In genomic region chr4:10659251-10659650, GRCh38 we compare ENCODE assay signal across 25 cellular contexts. TPM values are rescaled to one million over a fixed set of nuclear protein-coding genes. Genes with fewer than 3 reads are reported as not detected.
"Had no signal": no experiment of that assay in that cellular context is flagged by ENCODE, and none has a peak within 500 bp of the region (broad histone marks: within the 10 kb centered on the region; RNA-seq: fewer than 3 reads in every experiment).

No MANE protein-coding gene starts in this region.

- DNase-seq: IMR-90, Kasumi-1, MM.1S, NCI-H1092 treated with DMSO at 0.1 percent for 48 hours, NCI-H1436, NCI-H1694 treated with DMSO at 0.1 percent for 48 hours, NCI-H1930, NCI-H2171 treated with DMSO at 0.1 percent for 48 hours, NCI-H345, NCI-H446 treated with DMSO at 0.1 percent for 48 hours, NCI-H510A treated with DMSO at 0.1 percent for 48 hours, NCI-H526, NCI-H774, PC-3, SHP77 treated with DMSO at 0.1 percent for 48 hours, SJCRH30, T-helper 1 cell, T-helper 17 cell had no signal

- H3K4me3 Mint-ChIP-seq: T-helper 17 cell had no signal

- H3K27ac Mint-ChIP-seq: T-helper 17 cell had no signal

- ATAC-seq: HepG2, Panc1, PC-3, SK-N-SH treated with all-trans-retinoic acid at 6 μM for 48 hours, T-helper 17 cell had no signal

- H3K27me3 Mint-ChIP-seq: T-helper 17 cell had no signal

- H3K27ac ChIP-seq: KMS-11, RWPE1, SJCRH30 had no signal

RNA-seq across cellular contexts. Expression of gene CLNK, which starts 25.3 kb away (rescaled TPM):
- total RNA-seq: HepG2, HT1080, IMR-90, M059J, PC-3, SJCRH30 had no signal
